ENCODE assay signal across 19 cellular contexts in the genomic region with DNA sequence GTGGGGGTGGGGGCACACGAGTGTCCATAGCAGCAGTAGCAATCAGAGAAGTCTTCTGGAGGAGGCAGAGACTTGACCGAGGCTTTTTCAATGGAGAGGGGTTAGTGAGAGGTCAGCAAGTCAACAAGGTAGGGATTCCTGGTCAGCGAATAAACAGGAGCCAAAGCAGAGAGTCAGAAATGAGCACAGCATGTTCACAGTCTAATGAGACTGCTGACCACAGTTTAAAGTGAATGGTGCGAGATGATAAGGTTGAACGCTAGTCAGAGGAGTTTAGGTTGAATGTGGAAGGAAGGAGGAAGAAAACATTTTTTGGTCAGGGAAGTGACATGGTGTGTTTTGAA.
DNase-seq lines count a peak whose midpoint lies in the region; TF ChIP-seq lines count a peak whose summit lies in the region.
"Had no signal": no experiment of that assay in that cellular context is flagged by ENCODE, and none has a peak within 500 bp of the region (broad histone marks: within the 10 kb centered on the region; RNA-seq: fewer than 3 reads in every experiment).

No MANE protein-coding gene starts in this region.

- H3K27ac Mint-ChIP-seq in nephron progenitor cell = no peak overlapping the region

- DNase-seq in CMK (ENCODE audit: low read depth) = peak; percentile 39
- peak; percentile 69 for DNase-seq in OCI-M1 (lab: John Stamatoyannopoulos, UW)
- DNase-seq in ecto neural progenitor cell (ENCODE audit: low spot score) = peak; percentile 37
- no peak for DNase-seq in nephron progenitor cell
- DNase-seq in SW480 (ENCODE audit: low spot score) = no peak
- no peak for DNase-seq in UCSD-AML1 (lab: John Stamatoyannopoulos, UW; ENCODE audit: unreplicated experiment)
- no peak for DNase-seq in middle frontal gyrus (ENCODE audit: extremely low spot score, low spot score)
- DNase-seq: BE2C, EL, GM23248, IMR-90, Karpas-422, MV-4-11, NCI-H1694, NCI-H2081, NCI-H2171, NCI-H446, NCI-H526, SJCRH30 had no signal

- H3K9me3 Mint-ChIP-seq in nephron progenitor cell = no peaks in the 10 kb centered on the region

- H3K27me3 Mint-ChIP-seq in nephron progenitor cell (ENCODE audit: low read depth, poor library complexity) = peaks cover 36% of the 10 kb centered on the region

- H3K4me3 Mint-ChIP-seq in nephron progenitor cell = peak overlapping the region; percentile 5

- H3K36me3 Mint-ChIP-seq in nephron progenitor cell (ENCODE audit: low read depth) = no peaks in the 10 kb centered on the region

- TF ChIP-seq CTCF in nephron progenitor cell (IDR thresholded peaks at IDR 0.05) = no peak

- peaks cover 45% of the 10 kb centered on the region for H3K4me1 Mint-ChIP-seq in nephron progenitor cell

Comparison
In these comparisons a context has a peak if more than half of its experiments do, and no peak if none do; other contexts are left out.
1. DNase-seq: peak in CMK (single experiment), OCI-M1 (single experiment) and ecto neural progenitor cell (single experiment); none in nephron progenitor cell (single experiment), SW480 (single experiment), UCSD-AML1 (single experiment) and middle frontal gyrus (single experiment).